Comparison of ENCODE assay signal across 18 cellular contexts in genomic region chr13:99351772-99352171, GRCh38. TPM values are rescaled to one million over a fixed set of nuclear protein-coding genes. Genes with fewer than 3 reads are reported as not detected.
DNase-seq lines count a peak whose midpoint lies in the region; ATAC-seq and TF ChIP-seq lines count a peak whose summit lies in the region.
"Had no signal": no experiment of that assay in that cellular context is flagged by ENCODE, and none has a peak within 500 bp of the region (broad histone marks: within the 10 kb centered on the region; RNA-seq: fewer than 3 reads in every experiment).

No MANE protein-coding gene starts in this region.

- peak overlapping the region; percentile 97 for H3K27ac Mint-ChIP-seq in CD4-positive, alpha-beta T cell
- H3K27ac Mint-ChIP-seq in activated B cell treated with CpG ODN at 0.5 μM for 24 hours, result peak overlapping the region; percentile 71

- H3K9me3 Mint-ChIP-seq in CD4-positive, alpha-beta T cell, result no peaks in the 10 kb centered on the region
- H3K9me3 Mint-ChIP-seq in activated B cell treated with CpG ODN at 0.5 μM for 24 hours, result no peaks in the 10 kb centered on the region
- H3K9me3 Mint-ChIP-seq: naive B cell had no signal

- 91% methylated on average over 4 of the region's 4 CpGs for WGBS in esophagus muscularis mucosa

- DNase-seq in CD4-positive, alpha-beta T cell, result peak in 5 of 10 experiments; percentile 33 to 47 (median 40)
- DNase-seq in activated B cell treated with CpG ODN at 0.5 μM for 24 hours (no peak), esophagus muscularis mucosa (ENCODE audit: extremely low spot score) (peak; percentile 70)
- DNase-seq: amygdala, BE2C, H7, KG1, left colon, naive B cell, NCI-H1436, NCI-H526, upper lobe of left lung had no signal

- H3K9me3 ChIP-seq in CD4-positive, alpha-beta T cell (ENCODE audit: control insufficient read depth, low read length), result no peaks in the 10 kb centered on the region
- H3K9me3 ChIP-seq in esophagus muscularis mucosa, result no peaks in the 10 kb centered on the region
- H3K9me3 ChIP-seq: BE2C, upper lobe of left lung had no signal

- no peak for TF ChIP-seq EP300 in esophagus muscularis mucosa (IDR thresholded peaks at IDR 0.05)

- H3K36me3 ChIP-seq in esophagus muscularis mucosa, result peaks cover 11 to 56% (median 33%) of the 10 kb centered on the region in 4 donors

- no peaks in the 10 kb centered on the region for H3K27me3 ChIP-seq in CD4-positive, alpha-beta T cell (ENCODE audit: control insufficient read depth, insufficient read depth, low read length)
- H3K27me3 ChIP-seq in esophagus muscularis mucosa, result no peaks in the 10 kb centered on the region
- H3K27me3 ChIP-seq: BE2C, upper lobe of left lung had no signal

- ATAC-seq in CD4-positive, alpha-beta T cell (ENCODE audit: poor library complexity), result peak; percentile 43
- ATAC-seq in GM19043 (IDR thresholded peaks at IDR 0.05; ENCODE audit: low read depth, unreplicated experiment), result peak; percentile 22
- no peak for ATAC-seq in activated B cell treated with CpG ODN at 0.5 μM for 24 hours (ENCODE audit: low read depth)
- no peak for ATAC-seq in GM18907 (IDR thresholded peaks at IDR 0.05; ENCODE audit: unreplicated experiment)
- no peak for ATAC-seq in GM18519 (IDR thresholded peaks at IDR 0.05; ENCODE audit: low FRiP score, unreplicated experiment)
- ATAC-seq in GM19023 (IDR thresholded peaks at IDR 0.05; ENCODE audit: unreplicated experiment), result no peak
- no peak for ATAC-seq in HG02763 (IDR thresholded peaks at IDR 0.05; ENCODE audit: unreplicated experiment)
- ATAC-seq: left colon had no signal

- POLR2A ChIA-PET in CD4-positive, alpha-beta T cell (lab: Charles Lee), result interaction anchor here (0.6 to 8.3 kb wide), 34 partner anchors 9 to 151 kb away, joined by 3 to 220 read pairs (median 8); partner anchors contain the start of genes GPR183 and UBAC2
- POLR2A ChIA-PET in activated B cell treated with CpG ODN at 0.5 μM for 24 hours (lab: Charles Lee), result interaction anchor here (0.9 to 3.7 kb wide), 13 partner anchors 9 to 151 kb away, joined by 3 to 49 read pairs (median 4); partner anchors contain the start of genes GPR183 and UBAC2

- H3K4me3 ChIP-seq in esophagus muscularis mucosa, result no peak overlapping the region
- H3K4me3 ChIP-seq: upper lobe of left lung had no signal

- H3K27me3 Mint-ChIP-seq in CD4-positive, alpha-beta T cell, result no peaks in the 10 kb centered on the region
- H3K27me3 Mint-ChIP-seq in activated B cell treated with CpG ODN at 0.5 μM for 24 hours, result no peaks in the 10 kb centered on the region
- H3K27me3 Mint-ChIP-seq: naive B cell had no signal

- CTCF ChIA-PET in CD4-positive, alpha-beta T cell (lab: Charles Lee), result interaction anchor here (0.8 to 4.1 kb wide), 21 partner anchors 8 to 175 kb away, joined by 3 to 20 read pairs (median 6); partner anchors contain the start of gene GPR183
- CTCF ChIA-PET in activated B cell treated with CpG ODN at 0.5 μM for 24 hours (lab: Charles Lee), result interaction anchor here (0.6 to 2.8 kb wide), 6 partner anchors 13 to 85 kb away, joined by 3 to 10 read pairs (median 4); no protein-coding TSS in a partner anchor

- H3K36me3 Mint-ChIP-seq in CD4-positive, alpha-beta T cell (ENCODE audit: low read depth), result peaks cover 69% of the 10 kb centered on the region
- peaks cover 56% of the 10 kb centered on the region for H3K36me3 Mint-ChIP-seq in activated B cell treated with CpG ODN at 0.5 μM for 24 hours (ENCODE audit: low read depth)

- peak overlapping the region; percentile 65 for H3K4me3 Mint-ChIP-seq in CD4-positive, alpha-beta T cell
- no peak overlapping the region for H3K4me3 Mint-ChIP-seq in activated B cell treated with CpG ODN at 0.5 μM for 24 hours

- H3K27ac ChIP-seq in CD4-positive, alpha-beta T cell (ENCODE audit: low read depth, low read length), result peak overlapping the region; percentile 97
- H3K27ac ChIP-seq in esophagus muscularis mucosa (replicated peaks in 1 of 4), result no peak overlapping the region
- H3K27ac ChIP-seq: upper lobe of left lung had no signal

- H3K4me1 ChIP-seq in esophagus muscularis mucosa, result peaks cover 9 to 26% (median 17%) of the 10 kb centered on the region in 4 donors
- H3K4me1 ChIP-seq: BE2C had no signal

- TF ChIP-seq POLR2A in esophagus muscularis mucosa (IDR thresholded peaks at IDR 0.05; ENCODE audit: low read depth), result no peak

- intact Hi-C loops in CD4-positive, alpha-beta T cell (cut with DNase I, micrococcal nuclease), result loop anchor here (1.0 to 5.0 kb wide), 4 partner anchors 15 to 34 kb away; no protein-coding TSS in a partner anchor
- intact Hi-C loops in activated B cell treated with CpG ODN at 0.5 μM for 24 hours (cut with micrococcal nuclease) (no loop called here), esophagus muscularis mucosa (cut with DNase I) (no loop called here)

- H3K4me1 Mint-ChIP-seq in CD4-positive, alpha-beta T cell (ENCODE audit: low read depth), result peaks cover 99% of the 10 kb centered on the region
- H3K4me1 Mint-ChIP-seq in activated B cell treated with CpG ODN at 0.5 μM for 24 hours, result peaks cover 89% of the 10 kb centered on the region

- TF ChIP-seq CTCF in CD4-positive, alpha-beta T cell (IDR thresholded peaks at IDR 0.05), result no peak
- TF ChIP-seq CTCF in activated B cell treated with CpG ODN at 0.5 μM for 24 hours (IDR thresholded peaks at IDR 0.05) (no peak), esophagus muscularis mucosa (IDR thresholded peaks at IDR 0.05) (no peak)

RNA-seq across cellular contexts. Expression of gene GPR183, which starts 44.6 kb away (rescaled TPM):
- total RNA-seq in CD4-positive, alpha-beta T cell, result 100 to 1,000 TPM; 330 to 337 TPM
- 84.5 and 86.4 TPM in 2 replicates for total RNA-seq in activated B cell treated with CpG ODN at 0.5 μM for 24 hours
- total RNA-seq in esophagus muscularis mucosa, result 10 to 100 TPM; 11.9 to 32.1 (median 22.3) TPM
- total RNA-seq: H7, pulmonary artery endothelial cell had no signal

Comparison
In these comparisons a context has a peak if more than half of its experiments do, and no peak if none do; other contexts are left out.
1. ATAC-seq: peak in CD4-positive, alpha-beta T cell (single experiment) and GM19043 (single experiment); none in activated B cell treated with CpG ODN at 0.5 μM for 24 hours (single experiment), GM18907 (single experiment), GM18519 (single experiment), GM19023 (single experiment) and HG02763 (single experiment).
2. intact Hi-C loops: an anchor here in CD4-positive, alpha-beta T cell (1.0 to 5.0 kb wide); none called in activated B cell treated with CpG ODN at 0.5 μM for 24 hours and esophagus muscularis mucosa.